26 cellular contexts compared by ENCODE assay signal in genomic region chr5:117138523-117138922, GRCh38.
"Had no signal": no experiment of that assay in that cellular context is flagged by ENCODE, and none has a peak within 500 bp of the region (broad histone marks: within the 10 kb centered on the region; RNA-seq: fewer than 3 reads in every experiment).

No MANE protein-coding gene starts in this region.

- H2AFZ ChIP-seq: neural progenitor cell had no signal

- H3K4me2 ChIP-seq: neural progenitor cell had no signal

- H3K36me3 ChIP-seq: left ventricle myocardium inferior, neural progenitor cell, neutrophil, right atrium auricular region, stomach, thyroid gland, transverse colon, upper lobe of left lung, vagina had no signal

- DNase-seq: immature natural killer cell; left ventricle myocardium inferior; mesendoderm; naive B cell; natural killer cell; nephron progenitor cell; occipital lobe; stimulated activated CD4-positive, alpha-beta T cell treated with anti-CD3 and anti-CD28 coated beads, Interleukin-12 subunit alpha, Interleukin-12 subunit beta, amount 100 ng/mL, for 4 hours; stimulated activated CD4-positive, alpha-beta T cell treated with anti-CD3 and anti-CD28 coated beads, Interleukin-15, amount 100 ng/mL, for 24 hours; stimulated activated CD4-positive, alpha-beta T cell treated with anti-CD3 and anti-CD28 coated beads, Interleukin-2, amount 100 ng/mL, for 24 hours; stimulated activated CD4-positive, alpha-beta T cell treated with anti-CD3 and anti-CD28 coated beads, Interleukin-4, amount 100 ng/mL, for 1 hour; stimulated activated naive B cell treated with anti-CD40 and anti-IgM and Interleukin-4, amounts not matched to agents 10 μg/mL and 1 μg/mL and 100 μg/mL, for 72 hours; stimulated activated naive CD8-positive, alpha-beta T cell treated with anti-CD3 and anti-CD28 coated beads, Interleukin-15, Interleukin-2, amounts not matched to agents 100 U/mL and 50 U/mL, for 24 hours; stomach; testis; thyroid gland; transverse colon; upper lobe of left lung had no signal

- H3K27ac ChIP-seq: left ventricle myocardium inferior, neural progenitor cell, neutrophil, right atrium auricular region, skin epidermis, stomach, testis, thyroid gland, transverse colon, upper lobe of left lung, vagina had no signal

- FAIRE-seq: islet of Langerhans had no signal

- ATAC-seq: natural killer cell; sciatic nerve; stimulated activated naive B cell treated with anti-CD40 and anti-IgM and Interleukin-4, amounts not matched to agents 10 μg/mL and 1 μg/mL and 100 μg/mL, for 72 hours; stimulated activated naive CD8-positive, alpha-beta T cell treated with anti-CD3 and anti-CD28 coated beads, Interleukin-15, Interleukin-2, amounts not matched to agents 100 U/mL and 50 U/mL, for 24 hours had no signal

- H3K4me3 ChIP-seq: left ventricle myocardium inferior, lung, neural progenitor cell, right atrium auricular region, skin epidermis, stomach, testis, thyroid gland, transverse colon, upper lobe of left lung, vagina had no signal

- H3K9ac ChIP-seq: neural progenitor cell had no signal

- H3K9me3 ChIP-seq: left ventricle myocardium inferior, neutrophil, right atrium auricular region, stomach, testis, thyroid gland, transverse colon, upper lobe of left lung, vagina had no signal

- H3K27me3 ChIP-seq: neural progenitor cell, neutrophil, right atrium auricular region, stomach, testis, thyroid gland, transverse colon, upper lobe of left lung, vagina had no signal

- H3K4me1 ChIP-seq: neural progenitor cell, right atrium auricular region, stomach, testis, thyroid gland, transverse colon, upper lobe of left lung, vagina had no signal
